Comparison of ENCODE assay signal across 8 cellular contexts in the genomic region with DNA sequence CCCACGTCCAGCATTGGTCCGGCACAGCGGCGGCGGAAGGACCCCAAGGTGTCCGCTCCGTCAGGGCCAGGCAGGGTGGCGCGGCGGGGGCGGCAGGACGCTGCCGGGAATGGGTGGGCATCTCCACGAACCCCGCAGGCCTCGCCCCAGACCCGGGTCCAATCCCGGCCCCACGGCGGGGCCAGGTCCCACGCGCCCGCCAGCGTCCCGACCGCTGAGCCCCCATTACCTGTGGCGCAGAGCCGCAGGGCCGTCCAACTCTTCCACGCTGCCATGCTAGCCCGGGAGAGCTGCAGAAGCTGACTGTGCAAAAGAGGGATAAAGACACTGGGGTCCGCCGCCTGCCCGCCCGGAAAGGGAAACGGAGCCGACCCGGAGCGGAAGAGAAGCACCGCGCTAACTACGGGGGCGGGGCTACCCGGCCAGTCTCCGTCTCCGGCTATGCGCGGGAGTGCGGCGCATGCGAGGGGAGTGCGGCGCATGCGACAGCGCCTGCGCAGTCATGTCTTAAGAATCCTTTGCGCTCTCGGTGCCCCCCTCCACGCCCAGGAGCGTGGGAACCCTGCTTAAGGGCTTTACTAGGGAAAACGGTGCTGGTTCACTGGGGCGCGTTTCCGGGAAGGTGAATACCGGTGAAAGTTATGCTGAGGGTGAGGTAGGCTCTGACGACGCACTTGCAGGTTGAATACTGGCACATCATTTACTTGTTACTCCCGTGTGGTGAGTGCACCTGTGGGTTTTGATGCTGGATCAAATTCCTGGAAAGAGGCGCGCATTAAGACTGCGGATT. TPM values are rescaled to one million over a fixed set of nuclear protein-coding genes. Genes with fewer than 3 reads are reported as not detected.
A peak's percentile ranks its signal among the peaks of the same experiment; 100 is the strongest.
DNase-seq lines count a peak whose midpoint lies in the region; ATAC-seq and TF ChIP-seq lines count a peak whose summit lies in the region.

A gene with protein sequence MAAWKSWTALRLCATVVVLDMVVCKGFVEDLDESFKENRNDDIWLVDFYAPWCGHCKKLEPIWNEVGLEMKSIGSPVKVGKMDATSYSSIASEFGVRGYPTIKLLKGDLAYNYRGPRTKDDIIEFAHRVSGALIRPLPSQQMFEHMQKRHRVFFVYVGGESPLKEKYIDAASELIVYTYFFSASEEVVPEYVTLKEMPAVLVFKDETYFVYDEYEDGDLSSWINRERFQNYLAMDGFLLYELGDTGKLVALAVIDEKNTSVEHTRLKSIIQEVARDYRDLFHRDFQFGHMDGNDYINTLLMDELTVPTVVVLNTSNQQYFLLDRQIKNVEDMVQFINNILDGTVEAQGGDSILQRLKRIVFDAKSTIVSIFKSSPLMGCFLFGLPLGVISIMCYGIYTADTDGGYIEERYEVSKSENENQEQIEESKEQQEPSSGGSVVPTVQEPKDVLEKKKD (minus strand): TSS at position 402 of the 790 bp plus-strand sequence. CDS start 127 bp downstream, at position 275.

- in situ Hi-C loops in ACHN (cut with HindIII; ENCODE audit: low pct_ligation_motif_present, low pct_unique_long_range_greater_than_20kb, low sequenced_read_pairs) (no loop called here), mammary epithelial cell (cut with MboI; ENCODE audit: low sequenced_read_pairs in 2 of 2) (no loop called here)

- no peaks in the 10 kb centered on the region for H4K20me1 ChIP-seq in mammary epithelial cell (ENCODE audit: insufficient read depth, low read length)
- H4K20me1 ChIP-seq in smooth muscle cell (ENCODE audit: low read depth) = peaks cover 1% of the 10 kb centered on the region

- TSS peak; percentile 20 for BruUV-seq in mammary epithelial cell (replicated peaks; lab: Mats Ljungman, UMichigan)

- DNase-seq in ACHN = peak; percentile 93
- DNase-seq in NCI-H2227 (lab: John Stamatoyannopoulos, UW; ENCODE audit: unreplicated experiment) = peak; percentile 98
- DNase-seq in WERI-Rb-1 = peak; percentile 86
- peak; percentile 92 for DNase-seq in mammary epithelial cell
- peak; percentile 98 for DNase-seq in iPS-NIHi11 (ENCODE audit: low spot score)
- peak; percentile 64 for DNase-seq in smooth muscle cell (lab: John Stamatoyannopoulos, UW; ENCODE audit: unreplicated experiment)

- WGBS in mammary epithelial cell (ENCODE audit: low coverage, missing lambda C conversion rate) = 2% methylated on average over 31 of the region's 71 CpGs
- WGBS in smooth muscle cell (ENCODE audit: low lambda C conversion rate) = under 1% methylated on average over 64 of the region's 71 CpGs

- H3K27ac ChIP-seq in WERI-Rb-1 = peak within 1 kb of the TSS; percentile 78
- peak within 1 kb of the TSS; percentile 57 for H3K27ac ChIP-seq in mammary epithelial cell (ENCODE audit: insufficient read depth, low read depth, low read length)
- peak within 1 kb of the TSS; percentile 32 for H3K27ac ChIP-seq in smooth muscle cell (ENCODE audit: low read depth)

- H2AFZ ChIP-seq in mammary epithelial cell (ENCODE audit: low read depth, low read length) (peak within 1 kb of the TSS; percentile 97), smooth muscle cell (ENCODE audit: low read depth) (peak within 1 kb of the TSS; percentile 93)

- dilution Hi-C loops in mammary epithelial cell (cut with HindIII; ENCODE audit: low sequenced_read_pairs) = no loop called here

- H3K79me2 ChIP-seq in mammary epithelial cell (ENCODE audit: insufficient read depth, low read length) (peaks cover 36% of the 10 kb centered on the region), smooth muscle cell (ENCODE audit: low read depth) (peaks cover 49% of the 10 kb centered on the region)

- TF ChIP-seq CTCF in WERI-Rb-1 (IDR thresholded peaks at IDR 0.05; ENCODE audit: low read depth, low read length) = no peak
- no peak for TF ChIP-seq CTCF in mammary epithelial cell (conservative IDR thresholded peaks at IDR 0.05 in 1 of 2, IDR thresholded peaks at IDR 0.05 in 1 of 2; ENCODE audit: extremely low read depth in 1 of 2, insufficient read depth in 1 of 2, low read depth in 1 of 2, low read length in 2 of 2)
- TF ChIP-seq CTCF in smooth muscle cell (IDR thresholded peaks at IDR 0.05; ENCODE audit: borderline replicate concordance, insufficient read depth, poor library complexity, severe bottlenecking) = no peak

- CTCF ChIA-PET in mammary epithelial cell (lab: Charles Lee; ENCODE audit: low non-redundant PET) = no interaction called here

- H3K9me3 ChIP-seq in WERI-Rb-1 (ENCODE audit: severe bottlenecking) (no peaks in the 10 kb centered on the region), mammary epithelial cell (replicated peaks; ENCODE audit: insufficient read depth, low read length) (no peaks in the 10 kb centered on the region), smooth muscle cell (replicated peaks; ENCODE audit: low read depth) (no peaks in the 10 kb centered on the region)

- H3K4me1 ChIP-seq in mammary epithelial cell (ENCODE audit: insufficient read depth, low read length) (peaks cover 11% of the 10 kb centered on the region), smooth muscle cell (ENCODE audit: low read depth) (peaks cover 20% of the 10 kb centered on the region)

- H3K36me3 ChIP-seq in WERI-Rb-1 = peaks cover 4% of the 10 kb centered on the region; the same call in 1 of the 2 replicates
- peaks cover 11% of the 10 kb centered on the region for H3K36me3 ChIP-seq in mammary epithelial cell (ENCODE audit: insufficient read depth, low read length)
- peaks cover 19% of the 10 kb centered on the region for H3K36me3 ChIP-seq in smooth muscle cell (ENCODE audit: low read depth)

- no peaks in the 10 kb centered on the region for H3F3A ChIP-seq in smooth muscle cell (ENCODE audit: low read depth)

- H3K9ac ChIP-seq in mammary epithelial cell (ENCODE audit: insufficient read depth, low read length) (peak within 1 kb of the TSS; percentile 89), smooth muscle cell (ENCODE audit: low read depth) (peak within 1 kb of the TSS; percentile 76)

- intact Hi-C loops in mammary epithelial cell (cut with micrococcal nuclease) = no loop called here

- H3K4me3 ChIP-seq in WERI-Rb-1 (ENCODE audit: low read depth, low read length) (peak within 1 kb of the TSS; percentile 81), mammary epithelial cell (replicated peaks in 1 of 3; ENCODE audit: insufficient read depth in 1 of 3, low read depth in 2 of 3, low read length in 3 of 3) (peak within 1 kb of the TSS; percentile 77 to 96 (median 82)), smooth muscle cell (peak within 1 kb of the TSS; percentile 84)

- ATAC-seq in GM18873 (IDR thresholded peaks at IDR 0.05; ENCODE audit: low FRiP score, unreplicated experiment) (peak; percentile 95), HG03139 (IDR thresholded peaks at IDR 0.05; ENCODE audit: unreplicated experiment) (peak; percentile 96)

- H3K4me2 ChIP-seq in mammary epithelial cell (ENCODE audit: insufficient read depth, low read depth, low read length) (peak within 1 kb of the TSS; percentile 82), smooth muscle cell (peak within 1 kb of the TSS; percentile 92)

- H3K27me3 ChIP-seq in WERI-Rb-1 (ENCODE audit: insufficient read depth, low read depth, severe bottlenecking) (no peaks in the 10 kb centered on the region), mammary epithelial cell (ENCODE audit: insufficient read depth, low read length) (no peaks in the 10 kb centered on the region), smooth muscle cell (ENCODE audit: low read depth) (no peaks in the 10 kb centered on the region)

RNA-seq across cellular contexts. Expression of the gene that starts here (rescaled TPM):
- 10 to 100 TPM; 62.0 to 63.3 TPM for total RNA-seq in mammary epithelial cell
- 32.4 TPM for polyA plus RNA-seq in mammary epithelial cell
- 29.3 TPM for polyA minus RNA-seq in mammary epithelial cell
- total RNA-seq in smooth muscle cell = 55.5 and 71.2 TPM in 2 replicates
- polyA plus RNA-seq in smooth muscle cell = 23.0 and 25.2 TPM in 2 replicates

Comparison
In these comparisons a context has a peak if more than half of its experiments do, and no peak if none do; other contexts are left out.
1. Peak in every context shown above with its lines: DNase-seq, ATAC-seq, H3K4me3 ChIP-seq and H3K27ac ChIP-seq.